19 cellular contexts compared by ENCODE assay signal in genomic region chr3:185409957-185410356, GRCh38.
"Had no signal": no experiment of that assay in that cellular context is flagged by ENCODE, and none has a peak within 500 bp of the region (broad histone marks: within the 10 kb centered on the region; RNA-seq: fewer than 3 reads in every experiment).

No MANE protein-coding gene starts in this region.

- H3K4me3 Mint-ChIP-seq: activated CD4-positive, alpha-beta T cell treated with anti-CD3 and anti-CD28 coated beads, Interleukin-2, amount 10 ng/mL, durations not matched to agents 7 days and 5 days; activated CD8-positive, alpha-beta T cell treated with anti-CD3 and anti-CD28 coated beads, Interleukin-2, amount 10 ng/mL, durations not matched to agents 7 days and 5 days; activated naive CD4-positive, alpha-beta T cell treated with anti-CD3 and anti-CD28 coated beads for 36 hours; activated naive CD8-positive, alpha-beta T cell treated with anti-CD3 and anti-CD28 coated beads, Interleukin-2, amount 50 U/mL, for 24 hours; activated T-cell treated with anti-CD3 and anti-CD28 coated beads, Interleukin-2, amount 50 U/mL, for 24 hours; brain; central memory CD8-positive, alpha-beta T cell; memory B cell; naive B cell; neural crest cell; stimulated activated naive CD8-positive, alpha-beta T cell treated with anti-CD3 and anti-CD28 coated beads, Interleukin-15, Interleukin-2, amounts not matched to agents 100 ng/mL and 50 ng/mL, for 24 hours; T-helper 2 cell treated with Interferon-gamma antibody and Interleukin-4, amounts not matched to agents 5 μg/mL and 100 μg/mL, for 36 hours had no signal

- DNase-seq: activated CD4-positive, alpha-beta T cell treated with anti-CD3 and anti-CD28 coated beads, Interleukin-2, amount 10 ng/mL, durations not matched to agents 7 days and 5 days; activated CD8-positive, alpha-beta T cell treated with anti-CD3 and anti-CD28 coated beads, Interleukin-2, amount 10 ng/mL, durations not matched to agents 7 days and 5 days; activated naive CD4-positive, alpha-beta T cell treated with anti-CD3 and anti-CD28 coated beads for 36 hours; activated naive CD8-positive, alpha-beta T cell treated with anti-CD3 and anti-CD28 coated beads, Interleukin-2, amount 50 U/mL, for 24 hours; activated T-cell treated with anti-CD3 and anti-CD28 coated beads, Interleukin-2, amount 50 U/mL, for 24 hours; anterior cingulate cortex; cortex of kidney; esophagus squamous epithelium; mucosa of descending colon; naive B cell; uterus had no signal

- H3K36me3 Mint-ChIP-seq: memory B cell, naive B cell had no signal

- H3K9me3 ChIP-seq: esophagus squamous epithelium, mucosa of descending colon, tibial nerve, uterus had no signal

- H3K4me1 ChIP-seq: tibial nerve, uterus had no signal

- H3K27me3 Mint-ChIP-seq: activated T-cell treated with anti-CD3 and anti-CD28 coated beads, Interleukin-2, amount 50 U/mL, for 24 hours; brain; progenitor cell of endocrine pancreas had no signal

- H3K9me3 Mint-ChIP-seq: activated CD4-positive, alpha-beta T cell treated with anti-CD3 and anti-CD28 coated beads, Interleukin-2, amount 10 ng/mL, durations not matched to agents 7 days and 5 days; activated naive CD4-positive, alpha-beta T cell treated with anti-CD3 and anti-CD28 coated beads for 36 hours; activated naive CD8-positive, alpha-beta T cell treated with anti-CD3 and anti-CD28 coated beads, Interleukin-2, amount 50 U/mL, for 24 hours; activated T-cell treated with anti-CD3 and anti-CD28 coated beads, Interleukin-2, amount 50 U/mL, for 24 hours; brain; central memory CD8-positive, alpha-beta T cell; memory B cell; naive B cell; neural crest cell; stimulated activated naive CD8-positive, alpha-beta T cell treated with anti-CD3 and anti-CD28 coated beads, Interleukin-15, Interleukin-2, amounts not matched to agents 100 ng/mL and 50 ng/mL, for 24 hours; T-helper 2 cell treated with Interferon-gamma antibody and Interleukin-4, amounts not matched to agents 5 μg/mL and 100 μg/mL, for 36 hours had no signal

- H3K27ac Mint-ChIP-seq: activated CD4-positive, alpha-beta T cell treated with anti-CD3 and anti-CD28 coated beads, Interleukin-2, amount 10 ng/mL, durations not matched to agents 7 days and 5 days; activated CD8-positive, alpha-beta T cell treated with anti-CD3 and anti-CD28 coated beads, Interleukin-2, amount 10 ng/mL, durations not matched to agents 7 days and 5 days; activated naive CD4-positive, alpha-beta T cell treated with anti-CD3 and anti-CD28 coated beads for 36 hours; activated naive CD8-positive, alpha-beta T cell treated with anti-CD3 and anti-CD28 coated beads, Interleukin-2, amount 50 U/mL, for 24 hours; activated T-cell treated with anti-CD3 and anti-CD28 coated beads, Interleukin-2, amount 50 U/mL, for 24 hours; brain; memory B cell; progenitor cell of endocrine pancreas; stimulated activated naive CD8-positive, alpha-beta T cell treated with anti-CD3 and anti-CD28 coated beads, Interleukin-15, Interleukin-2, amounts not matched to agents 100 ng/mL and 50 ng/mL, for 24 hours; T-helper 2 cell treated with Interferon-gamma antibody and Interleukin-4, amounts not matched to agents 5 μg/mL and 100 μg/mL, for 36 hours had no signal

- H3K4me1 Mint-ChIP-seq: activated CD4-positive, alpha-beta T cell treated with anti-CD3 and anti-CD28 coated beads, Interleukin-2, amount 10 ng/mL, durations not matched to agents 7 days and 5 days; activated naive CD8-positive, alpha-beta T cell treated with anti-CD3 and anti-CD28 coated beads, Interleukin-2, amount 50 U/mL, for 24 hours; central memory CD8-positive, alpha-beta T cell; memory B cell; naive B cell; neural crest cell had no signal

- H3K27ac ChIP-seq: esophagus squamous epithelium, tibial nerve, uterus had no signal

- H3K4me3 ChIP-seq: esophagus squamous epithelium, mucosa of descending colon, tibial nerve, uterus had no signal

- H3K27me3 ChIP-seq: tibial nerve, uterus had no signal

- H3K36me3 ChIP-seq: esophagus squamous epithelium, tibial nerve, uterus had no signal
